Comparison of ENCODE assay signal across 9 cellular contexts in genomic region chr14:35818346-35819115, GRCh38. TPM values are rescaled to one million over a fixed set of nuclear protein-coding genes. Genes with fewer than 3 reads are reported as not detected.
A peak's percentile ranks its signal among the peaks of the same experiment; 100 is the strongest.
DNase-seq lines count a peak whose midpoint lies in the region; ATAC-seq and TF ChIP-seq lines count a peak whose summit lies in the region.
"Had no signal": no experiment of that assay in that cellular context is flagged by ENCODE, and none has a peak within 500 bp of the region (broad histone marks: within the 10 kb centered on the region; RNA-seq: fewer than 3 reads in every experiment).

No MANE protein-coding gene starts in this region.

- no peak overlapping the region for H2AFZ ChIP-seq in OCI-LY7 (ENCODE audit: low read length)

- H3K27ac Mint-ChIP-seq in effector memory CD8-positive, alpha-beta T cell, result no peak overlapping the region
- no peak overlapping the region for H3K27ac Mint-ChIP-seq in memory B cell
- no peak overlapping the region for H3K27ac Mint-ChIP-seq in activated naive CD8-positive, alpha-beta T cell treated with anti-CD3 and anti-CD28 coated beads, Interleukin-2, amount 50 U/mL, for 24 hours
- H3K27ac Mint-ChIP-seq: T-helper 1 cell treated with Interleukin-12 subunit alpha and Interleukin-12 subunit beta and Interleukin-4 antibody, amounts not matched to agents 30 μg/mL and 1 μg/mL, for 36 hours had no signal

- no peak overlapping the region for H3K4me3 Mint-ChIP-seq in effector memory CD8-positive, alpha-beta T cell
- no peak overlapping the region for H3K4me3 Mint-ChIP-seq in memory B cell
- H3K4me3 Mint-ChIP-seq in activated naive CD8-positive, alpha-beta T cell treated with anti-CD3 and anti-CD28 coated beads, Interleukin-2, amount 50 U/mL, for 24 hours, result no peak overlapping the region
- H3K4me3 Mint-ChIP-seq: T-helper 1 cell treated with Interleukin-12 subunit alpha and Interleukin-12 subunit beta and Interleukin-4 antibody, amounts not matched to agents 30 μg/mL and 1 μg/mL, for 36 hours had no signal

- CTCF ChIA-PET in OCI-LY7 (lab: Charles Lee; ENCODE audit: unreplicated experiment), result interaction anchor here (2.5 kb wide), 1 partner anchor 8 kb away, joined by 13 read pairs; the partner anchor contains the start of gene BRMS1L

- no peaks in the 10 kb centered on the region for H4K20me1 ChIP-seq in OCI-LY7 (ENCODE audit: insufficient read depth, low read length)

- H3K4me2 ChIP-seq in OCI-LY7 (ENCODE audit: low read length), result no peak overlapping the region

- H3K36me3 Mint-ChIP-seq in effector memory CD8-positive, alpha-beta T cell (ENCODE audit: insufficient read depth), result peaks cover 4% of the 10 kb centered on the region
- no peaks in the 10 kb centered on the region for H3K36me3 Mint-ChIP-seq in memory B cell
- no peaks in the 10 kb centered on the region for H3K36me3 Mint-ChIP-seq in activated naive CD8-positive, alpha-beta T cell treated with anti-CD3 and anti-CD28 coated beads, Interleukin-2, amount 50 U/mL, for 24 hours (ENCODE audit: low read depth)

- H3K4me1 ChIP-seq in OCI-LY7 (ENCODE audit: insufficient read depth, low read length, poor library complexity, severe bottlenecking), result no peaks in the 10 kb centered on the region

- H3K9me2 ChIP-seq in OCI-LY7 (ENCODE audit: insufficient read depth, low read length), result no peaks in the 10 kb centered on the region

- no peaks in the 10 kb centered on the region for H3K9me3 Mint-ChIP-seq in effector memory CD8-positive, alpha-beta T cell
- no peaks in the 10 kb centered on the region for H3K9me3 Mint-ChIP-seq in memory B cell
- no peaks in the 10 kb centered on the region for H3K9me3 Mint-ChIP-seq in activated naive CD8-positive, alpha-beta T cell treated with anti-CD3 and anti-CD28 coated beads, Interleukin-2, amount 50 U/mL, for 24 hours
- H3K9me3 Mint-ChIP-seq: T-helper 1 cell treated with Interleukin-12 subunit alpha and Interleukin-12 subunit beta and Interleukin-4 antibody, amounts not matched to agents 30 μg/mL and 1 μg/mL, for 36 hours had no signal

- H3K4me1 Mint-ChIP-seq in effector memory CD8-positive, alpha-beta T cell (ENCODE audit: low read depth in 2 of 2), result no peaks in the 10 kb centered on the region
- no peaks in the 10 kb centered on the region for H3K4me1 Mint-ChIP-seq in memory B cell
- H3K4me1 Mint-ChIP-seq in activated naive CD8-positive, alpha-beta T cell treated with anti-CD3 and anti-CD28 coated beads, Interleukin-2, amount 50 U/mL, for 24 hours, result no peaks in the 10 kb centered on the region

- ATAC-seq in effector memory CD8-positive, alpha-beta T cell (replicated peaks), result peak; percentile 45
- peak; percentile 54 for ATAC-seq in memory B cell (ENCODE audit: low read depth)
- ATAC-seq in HG02588 (IDR thresholded peaks at IDR 0.05; ENCODE audit: unreplicated experiment), result no peak
- ATAC-seq in activated naive CD8-positive, alpha-beta T cell treated with anti-CD3 and anti-CD28 coated beads, Interleukin-2, amount 50 U/mL, for 24 hours, result no peak

- POLR2A ChIA-PET in OCI-LY7 (lab: Charles Lee), result interaction anchor here (0.6 to 6.2 kb wide), 2 partner anchors 8 to 317 kb away, joined by 9 to 27 read pairs; partner anchors contain the start of gene BRMS1L

- no peak overlapping the region for H3K27ac ChIP-seq in OCI-LY7 (ENCODE audit: low read depth, low read length, poor library complexity, severe bottlenecking)

- no TSS peak for BruUV-seq in OCI-LY7 (replicated peaks; lab: Mats Ljungman, UMichigan)

- TF ChIP-seq CTCF in OCI-LY7 (conservative IDR thresholded peaks at IDR 0.05; ENCODE audit: low read length), result peak; percentile 77

- H3K27me3 ChIP-seq in H7 (ENCODE audit: control insufficient read depth, insufficient read depth, low read length), result no peaks in the 10 kb centered on the region

- H3K36me3 ChIP-seq in H7 (replicated peaks; ENCODE audit: control insufficient read depth, insufficient read depth, low read length) (no peaks in the 10 kb centered on the region), OCI-LY7 (ENCODE audit: insufficient read depth, low read length) (no peaks in the 10 kb centered on the region)

- no peaks in the 10 kb centered on the region for H3K9me3 ChIP-seq in OCI-LY7 (ENCODE audit: low read length)

- no peak overlapping the region for H3K4me3 ChIP-seq in H7 (ENCODE audit: insufficient read depth, low read depth, low read length)
- no peak overlapping the region for H3K4me3 ChIP-seq in OCI-LY7 (ENCODE audit: low read depth, low read length, poor library complexity, severe bottlenecking)

- no peaks in the 10 kb centered on the region for H3K79me2 ChIP-seq in OCI-LY7 (ENCODE audit: insufficient read depth, low read depth, low read length)

- DNase-seq in D341Med (ENCODE audit: low spot score), result peak; percentile 61
- DNase-seq in H7, result peak; percentile 68
- DNase-seq in OCI-LY7 (ENCODE audit: low spot score), result peak; percentile 41
- DNase-seq in effector memory CD8-positive, alpha-beta T cell, result peak in 2 of 3 experiments; percentile 13 to 22
- DNase-seq in memory B cell (ENCODE audit: low spot score in 2 of 2), result no peak
- no peak for DNase-seq in retina
- no peak for DNase-seq in activated naive CD8-positive, alpha-beta T cell treated with anti-CD3 and anti-CD28 coated beads, Interleukin-2, amount 50 U/mL, for 24 hours

- intact Hi-C loops in OCI-LY7 (cut with micrococcal nuclease; ENCODE audit: unreplicated experiment), result no loop called here

- no peaks in the 10 kb centered on the region for H3K27me3 Mint-ChIP-seq in effector memory CD8-positive, alpha-beta T cell
- no peaks in the 10 kb centered on the region for H3K27me3 Mint-ChIP-seq in memory B cell
- H3K27me3 Mint-ChIP-seq in activated naive CD8-positive, alpha-beta T cell treated with anti-CD3 and anti-CD28 coated beads, Interleukin-2, amount 50 U/mL, for 24 hours, result no peaks in the 10 kb centered on the region

RNA-seq across cellular contexts. Expression of gene BRMS1L, which starts 7.6 kb away (rescaled TPM):
- 1.7 and 4.6 TPM in 2 replicates for total RNA-seq in H7 (2014; rRNA removed; shearing (Covaris generic))
- 4.5 and 7.8 TPM in 2 replicates for total RNA-seq in OCI-LY7 (2014; rRNA removed; shearing (Covaris generic))
- total RNA-seq in OCI-LY7 (2022), result 5.7 and 8.1 TPM in 2 replicates

RNA-seq across cellular contexts. Expression of gene RALGAPA1, which starts 9.4 kb away (rescaled TPM):
- 11.4 and 19.5 TPM in 2 replicates for total RNA-seq in H7 (2014; rRNA removed; shearing (Covaris generic))
- total RNA-seq in OCI-LY7 (2014; rRNA removed; shearing (Covaris generic)), result 25.5 and 27.6 TPM in 2 replicates
- 36.5 and 39.0 TPM in 2 replicates for total RNA-seq in OCI-LY7 (2022)

Comparison
In these comparisons a context has a peak if more than half of its experiments do, and no peak if none do; other contexts are left out.
1. DNase-seq: peak in D341Med (single experiment), H7 (single experiment), OCI-LY7 (single experiment) and effector memory CD8-positive, alpha-beta T cell (2 of 3); none in memory B cell (0 of 2), retina (single experiment) and activated naive CD8-positive, alpha-beta T cell treated with anti-CD3 and anti-CD28 coated beads, Interleukin-2, amount 50 U/mL, for 24 hours (single experiment).
2. ATAC-seq: peak in effector memory CD8-positive, alpha-beta T cell (single experiment) and memory B cell (single experiment); none in HG02588 (single experiment) and activated naive CD8-positive, alpha-beta T cell treated with anti-CD3 and anti-CD28 coated beads, Interleukin-2, amount 50 U/mL, for 24 hours (single experiment).